8 cellular contexts compared by ENCODE assay signal in genomic region chr7:106870983-106871410, GRCh38. TPM values are rescaled to one million over a fixed set of nuclear protein-coding genes. Genes with fewer than 3 reads are reported as not detected.
DNase-seq lines count a peak whose midpoint lies in the region; ATAC-seq and TF ChIP-seq lines count a peak whose summit lies in the region.

No MANE protein-coding gene starts in this region.

- H3K4me1 Mint-ChIP-seq in CD8-positive, alpha-beta memory T cell: peaks cover 76 to 93% (median 90%) of the 10 kb centered on the region in 3 donors

- no peaks in the 10 kb centered on the region for H3K27me3 Mint-ChIP-seq in CD8-positive, alpha-beta memory T cell

- POLR2A ChIA-PET in CD8-positive, alpha-beta memory T cell (lab: Charles Lee): interaction anchor here (0.6 kb wide), 1 partner anchor 301 kb away, joined by 3 read pairs; no protein-coding TSS in a partner anchor

- peak overlapping the region in 7 of 8 donors; percentile 1 to 85 (median 72) for H3K27ac Mint-ChIP-seq in CD8-positive, alpha-beta memory T cell

- DNase-seq in CD8-positive, alpha-beta memory T cell: no peak
- DNase-seq in choroid plexus epithelial cell (ENCODE audit: low read depth) (peak; percentile 43), DMS153 treated with DMSO at 0.1 percent for 48 hours (lab: John Stamatoyannopoulos, UW; ENCODE audit: unreplicated experiment) (no peak), retina (no peak), thyroid gland (no peak), NCI-H1417 treated with DMSO at 0.1 percent for 48 hours (lab: John Stamatoyannopoulos, UW) (no peak)

- H3K9me3 Mint-ChIP-seq in CD8-positive, alpha-beta memory T cell: peaks cover 0 to 2% (median 0%) of the 10 kb centered on the region in 5 donors

- 78 to 86% methylated on average over 1 of the region's 1 CpG for WGBS in thyroid gland, 2 donors

- H3K4me1 ChIP-seq in CD8-positive, alpha-beta memory T cell (ENCODE audit: insufficient read depth, low read length): peaks cover 58% of the 10 kb centered on the region
- no peaks in the 10 kb centered on the region for H3K4me1 ChIP-seq in thyroid gland

- H3K9me3 ChIP-seq in CD8-positive, alpha-beta memory T cell (ENCODE audit: low read length): no peaks in the 10 kb centered on the region
- H3K9me3 ChIP-seq in thyroid gland: no peaks in the 10 kb centered on the region

- H3K36me3 ChIP-seq in CD8-positive, alpha-beta memory T cell (ENCODE audit: insufficient read depth, low read length): peaks cover 34% of the 10 kb centered on the region
- H3K36me3 ChIP-seq in thyroid gland: no peaks in the 10 kb centered on the region

- TF ChIP-seq POLR2A in thyroid gland (IDR thresholded peaks at IDR 0.05): no peak

- peaks cover 45 to 89% (median 49%) of the 10 kb centered on the region in 3 donors for H3K36me3 Mint-ChIP-seq in CD8-positive, alpha-beta memory T cell

- intact Hi-C loops in thyroid gland (cut with DNase I): no loop called here

- peak overlapping the region; percentile 24 for H3K4me3 ChIP-seq in CD8-positive, alpha-beta memory T cell (ENCODE audit: low read length)
- H3K4me3 ChIP-seq in choroid plexus epithelial cell (ENCODE audit: low read depth, low read length) (no peak overlapping the region), thyroid gland (replicated peaks in 1 of 3) (no peak overlapping the region)

- no peaks in the 10 kb centered on the region for H3K27me3 ChIP-seq in CD8-positive, alpha-beta memory T cell (ENCODE audit: insufficient read depth, low read length, poor library complexity, severe bottlenecking)
- no peaks in the 10 kb centered on the region for H3K27me3 ChIP-seq in thyroid gland

- ATAC-seq in GM19468 (IDR thresholded peaks at IDR 0.05; ENCODE audit: extremely low read depth, unreplicated experiment) (peak; percentile 91), HG03460 (IDR thresholded peaks at IDR 0.05; ENCODE audit: unreplicated experiment) (peak; percentile 96)

- no peak overlapping the region for H3K27ac ChIP-seq in CD8-positive, alpha-beta memory T cell (ENCODE audit: low read depth, low read length)
- no peak overlapping the region for H3K27ac ChIP-seq in thyroid gland

- CTCF ChIA-PET in CD8-positive, alpha-beta memory T cell (lab: Charles Lee): no interaction called here

- H3K4me3 Mint-ChIP-seq in CD8-positive, alpha-beta memory T cell: peak overlapping the region; percentile 49 to 83 (median 75)

- TF ChIP-seq CTCF in choroid plexus epithelial cell (conservative IDR thresholded peaks at IDR 0.05; ENCODE audit: low read depth, low read length): no peak
- no peak for TF ChIP-seq CTCF in thyroid gland (IDR thresholded peaks at IDR 0.05)

RNA-seq across cellular contexts. Expression of gene PIK3CG, which starts 5.9 kb away (rescaled TPM):
- total RNA-seq in CD8-positive, alpha-beta memory T cell: 10 to 100 TPM; 25.3 to 26.3 TPM
- polyA plus RNA-seq in CD8-positive, alpha-beta memory T cell: 31.0 TPM
- total RNA-seq in thyroid gland: 1 to 10 TPM; 2.2 to 4.3 (median 2.5) TPM

Comparison
In these comparisons a context has a peak if more than half of its experiments do, and no peak if none do; other contexts are left out.
1. RNA of gene PIK3CG, which starts 5.9 kb away (total RNA-seq): 25.3 to 26.3 TPM in CD8-positive, alpha-beta memory T cell; 2.2 to 4.3 TPM in thyroid gland; every median in the first group is over 4 times any median in the second.